34 cellular contexts compared by ENCODE assay signal in the genomic region with DNA sequence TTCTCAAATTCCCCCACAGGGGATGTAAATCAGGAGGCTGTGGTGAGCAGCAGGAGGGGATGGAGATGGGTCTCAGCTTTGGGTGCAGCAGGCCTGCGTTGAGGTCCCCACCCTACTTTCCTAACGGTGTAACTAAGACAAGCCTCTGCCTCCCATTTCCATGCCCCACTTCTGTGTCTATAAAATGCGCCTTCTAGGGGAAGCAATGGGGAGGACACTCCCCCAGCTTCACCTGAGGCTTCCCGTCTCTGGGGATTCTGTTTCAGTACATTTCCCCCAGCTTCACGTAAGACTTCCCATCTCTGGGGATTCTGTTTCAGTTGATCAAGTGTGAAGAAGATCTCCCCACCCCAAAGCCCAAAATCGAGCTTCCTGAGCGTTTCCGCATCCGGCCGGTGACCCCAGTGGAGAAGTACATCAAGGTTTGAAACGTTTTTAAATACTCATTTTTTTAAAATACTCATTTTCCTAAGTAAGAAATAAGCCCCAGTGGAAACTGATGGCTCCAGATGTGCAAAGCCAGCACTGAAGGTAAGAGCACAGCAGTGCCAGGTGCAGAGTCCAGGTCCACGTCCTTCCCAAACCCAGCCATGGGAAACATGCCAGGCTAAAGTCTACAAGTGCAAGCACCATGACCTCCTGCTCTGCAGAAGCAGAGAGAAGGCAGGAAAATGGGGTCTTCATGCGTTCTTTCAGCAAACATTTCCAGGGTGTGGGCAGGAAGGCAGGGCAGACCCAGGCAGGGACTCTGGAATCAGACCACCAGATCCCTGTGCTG.
DNase-seq lines count a peak whose midpoint lies in the region; ATAC-seq, FAIRE-seq and TF ChIP-seq lines count a peak whose summit lies in the region.
"Had no signal": no experiment of that assay in that cellular context is flagged by ENCODE, and none has a peak within 500 bp of the region (broad histone marks: within the 10 kb centered on the region; RNA-seq: fewer than 3 reads in every experiment).

No MANE protein-coding gene starts in this region.

- no peaks in the 10 kb centered on the region for H3K36me3 Mint-ChIP-seq in GM23338 (ENCODE audit: low read depth)
- H3K36me3 Mint-ChIP-seq: activated naive CD8-positive, alpha-beta T cell treated with anti-CD3 and anti-CD28 coated beads for 36 hours had no signal

- H3K4me1 Mint-ChIP-seq in GM23338, result peaks cover 5% of the 10 kb centered on the region; the same call in 2 of the 3 replicates
- H3K4me1 Mint-ChIP-seq: activated naive CD8-positive, alpha-beta T cell treated with anti-CD3 and anti-CD28 coated beads for 36 hours had no signal

- peak overlapping the region in 2 of 11 experiments; percentile 32 to 45; a peak in 3 of 22 replicates for H3K27ac ChIP-seq in BLaER1 treated with 17β-estradiol and CSF1 and Interleukin-3, amounts not matched to agents 10 nM and 100 nM
- H3K27ac ChIP-seq in GM23338 (ENCODE audit: low read depth) (no peak overlapping the region), PC-3 (ENCODE audit: low read length) (no peak overlapping the region), kidney (ENCODE audit: low read depth in 2 of 2, low read length in 2 of 2) (no peak overlapping the region), right cardiac atrium (ENCODE audit: low read length) (no peak overlapping the region)
- H3K27ac ChIP-seq: A549, ascending aorta, cardiac muscle cell, colonic mucosa, epithelial cell of prostate, left ventricle myocardium inferior, neutrophil, sigmoid colon, tibial artery, vagina, VCaP had no signal

- no peaks in the 10 kb centered on the region for H3F3A ChIP-seq in GM23338 (replicated peaks; ENCODE audit: low read depth)
- H3F3A ChIP-seq in PC-3 (ENCODE audit: low read length, unreplicated experiment), result no peaks in the 10 kb centered on the region

- peak overlapping the region; percentile 9; the same call in 1 of the 2 replicates for H2AFZ ChIP-seq in GM23338
- no peak overlapping the region for H2AFZ ChIP-seq in PC-3 (ENCODE audit: low read length)

- no TSS peak for BruUV-seq in PC-3 (replicated peaks; lab: Mats Ljungman, UMichigan)

- H3K9ac ChIP-seq in BLaER1 treated with 17β-estradiol and CSF1 and Interleukin-3, amounts not matched to agents 10 nM and 100 nM, result peak overlapping the region in 2 of 11 experiments; percentile 25; a peak in 1 of 22 replicates
- no peak overlapping the region for H3K9ac ChIP-seq in PC-3 (ENCODE audit: low read length)
- H3K9ac ChIP-seq in kidney (ENCODE audit: low read length in 2 of 2), result no peak overlapping the region

- POLR2A ChIA-PET in PC-3 (lab: Charles Lee; ENCODE audit: unreplicated experiment), result no interaction called here

- H3K4me3 ChIP-seq in BLaER1 treated with 17β-estradiol and CSF1 and Interleukin-3, amounts not matched to agents 10 nM and 100 nM, result no peak overlapping the region
- no peak overlapping the region for H3K4me3 ChIP-seq in GM23338
- no peak overlapping the region for H3K4me3 ChIP-seq in PC-3 (ENCODE audit: low read length)
- H3K4me3 ChIP-seq in kidney (ENCODE audit: low read length in 2 of 2), result no peak overlapping the region
- H3K4me3 ChIP-seq in right cardiac atrium (ENCODE audit: low read length), result no peak overlapping the region
- H3K4me3 ChIP-seq: A549, ascending aorta, cardiac muscle cell, colonic mucosa, left ventricle myocardium inferior, sigmoid colon, tibial artery, vagina had no signal

- no peaks in the 10 kb centered on the region for H3K79me2 ChIP-seq in GM23338 (replicated peaks; ENCODE audit: insufficient read depth)
- no peaks in the 10 kb centered on the region for H3K79me2 ChIP-seq in PC-3 (ENCODE audit: low read length)

- H3K27me3 ChIP-seq in BLaER1 treated with 17β-estradiol and CSF1 and Interleukin-3, amounts not matched to agents 10 nM and 100 nM, result peaks cover 0 to 7% (median 0%) of the 10 kb centered on the region in 11 experiments; a peak in 4 of 22 replicates
- H3K27me3 ChIP-seq in GM23338 (ENCODE audit: insufficient read depth) (peaks cover 1% of the 10 kb centered on the region; the same call in 1 of the 2 replicates), PC-3 (ENCODE audit: low read length) (0 out of 2 replicates have a peak, but pooled peaks cover 5% of the 10 kb centered on the region), right cardiac atrium (ENCODE audit: control insufficient read depth, insufficient read depth) (no peaks in the 10 kb centered on the region)
- H3K27me3 ChIP-seq: ascending aorta, colonic mucosa, vagina had no signal

- H3K4me1 ChIP-seq in BLaER1 treated with 17β-estradiol and CSF1 and Interleukin-3, amounts not matched to agents 10 nM and 100 nM, result peaks cover 5 to 50% (median 41%) of the 10 kb centered on the region in 10 experiments; a peak in 19 of 20 replicates
- H3K4me1 ChIP-seq in GM23338 (ENCODE audit: insufficient read depth), result no peaks in the 10 kb centered on the region
- H3K4me1 ChIP-seq in PC-3 (ENCODE audit: insufficient read depth, low read length), result peaks cover 4% of the 10 kb centered on the region; the same call in 1 of the 2 replicates
- no peaks in the 10 kb centered on the region for H3K4me1 ChIP-seq in kidney (ENCODE audit: control insufficient read depth in 1 of 2, insufficient read depth in 1 of 2, low read depth in 1 of 2, low read length in 2 of 2)
- H3K4me1 ChIP-seq in right cardiac atrium (ENCODE audit: control insufficient read depth, insufficient read depth, low read length), result no peaks in the 10 kb centered on the region
- H3K4me1 ChIP-seq: A549, ascending aorta, colonic mucosa, left ventricle myocardium inferior, sigmoid colon, vagina had no signal

- H3K27me3 Mint-ChIP-seq in GM23338 (ENCODE audit: insufficient read depth, low read depth, poor library complexity), result peaks cover 19% of the 10 kb centered on the region

- H3K9me2 ChIP-seq in GM23338 (ENCODE audit: insufficient read depth) (no peaks in the 10 kb centered on the region), PC-3 (replicated peaks; ENCODE audit: low read length) (no peaks in the 10 kb centered on the region)

- CTCF ChIA-PET in PC-3 (lab: Charles Lee), result no interaction called here

- peak; percentile 45 to 46 for TF ChIP-seq CTCF in GM23338 (conservative IDR thresholded peaks at IDR 0.05; ENCODE audit: low read depth in 2 of 2)
- 0 out of 2 replicates have a peak, but pooled peaks have one; percentile 14 for TF ChIP-seq CTCF in PC-3 (conservative IDR thresholded peaks at IDR 0.05; ENCODE audit: low read depth, low read length)
- TF ChIP-seq CTCF in kidney (IDR thresholded peaks at IDR 0.05; ENCODE audit: borderline replicate concordance, extremely low read depth, insufficient read depth), result no peak

- H3K4me3 Mint-ChIP-seq in GM23338, result no peak overlapping the region
- H3K4me3 Mint-ChIP-seq: activated naive CD8-positive, alpha-beta T cell treated with anti-CD3 and anti-CD28 coated beads for 36 hours; CD4-positive, alpha-beta T cell; T-helper 2 cell treated with Interferon-gamma antibody and Interleukin-4, amounts not matched to agents 5 μg/mL and 100 μg/mL, for 36 hours had no signal

- no peaks in the 10 kb centered on the region for H3K36me3 ChIP-seq in BLaER1 treated with 17β-estradiol and CSF1 and Interleukin-3, amounts not matched to agents 10 nM and 100 nM
- H3K36me3 ChIP-seq in GM23338 (ENCODE audit: insufficient read depth), result no peaks in the 10 kb centered on the region
- H3K36me3 ChIP-seq in PC-3 (ENCODE audit: low read depth, low read length), result no peaks in the 10 kb centered on the region
- no peaks in the 10 kb centered on the region for H3K36me3 ChIP-seq in kidney (ENCODE audit: control insufficient read depth in 1 of 2, insufficient read depth in 2 of 2, low read length in 2 of 2)
- H3K36me3 ChIP-seq: ascending aorta, cardiac muscle cell, colonic mucosa, left ventricle myocardium inferior, neutrophil, sigmoid colon, tibial artery, vagina had no signal

- no peaks in the 10 kb centered on the region for H3K9me3 Mint-ChIP-seq in GM23338
- H3K9me3 Mint-ChIP-seq: activated naive CD8-positive, alpha-beta T cell treated with anti-CD3 and anti-CD28 coated beads for 36 hours; CD4-positive, alpha-beta T cell; T-helper 2 cell treated with Interferon-gamma antibody and Interleukin-4, amounts not matched to agents 5 μg/mL and 100 μg/mL, for 36 hours had no signal

- no peak for DNase-seq in GM23338 (ENCODE audit: low spot score)
- no peak for DNase-seq in PC-3
- peak; percentile 20 for DNase-seq in kidney
- no peak for DNase-seq in stimulated activated naive CD4-positive, alpha-beta T cell (lab: John Stamatoyannopoulos, UW)
- DNase-seq in right cardiac atrium, result no peak
- DNase-seq in activated naive CD4-positive, alpha-beta T cell treated with anti-CD3 and anti-CD28 coated beads, Interleukin-2, amount 50 U/mL, for 16 hours, result no peak
- DNase-seq: activated CD4-positive, alpha-beta T cell treated with anti-CD3 and anti-CD28 coated beads for 48 hours; activated effector memory CD4-positive, alpha-beta T cell treated with anti-CD3 and anti-CD28 coated beads, Interleukin-2, amount 50 U/mL, for 16 hours; activated naive CD8-positive, alpha-beta T cell treated with anti-CD3 and anti-CD28 coated beads for 36 hours; CD4-positive, alpha-beta T cell; colonic mucosa; effector CD4-positive, alpha-beta T cell; hypothalamus; KBM-7; left ventricle myocardium inferior; NCI-H1930; NCI-H2171 treated with DMSO at 0.1 percent for 48 hours; NCI-H510A treated with DMSO at 0.1 percent for 48 hours; SIG-M5; sigmoid colon; stimulated activated CD4-positive, alpha-beta T cell treated with anti-CD3 and anti-CD28 coated beads, Interleukin-4, amount 100 ng/mL, for 1 hour; tibial artery had no signal

- ATAC-seq in GM23338 (peak; percentile 46), PC-3 (no peak), GM18907 (IDR thresholded peaks at IDR 0.05; ENCODE audit: unreplicated experiment) (no peak), right cardiac atrium (no peak)
- ATAC-seq: A549 had no signal

- intact Hi-C loops in PC-3 (cut with micrococcal nuclease) (no loop called here), kidney (cut with DNase I) (no loop called here), right cardiac atrium (cut with DNase I) (no loop called here)

- 72% methylated on average over 13 of the region's 13 CpGs for WGBS in right cardiac atrium

- H3K27ac Mint-ChIP-seq in GM23338, result no peak overlapping the region
- H3K27ac Mint-ChIP-seq: activated naive CD8-positive, alpha-beta T cell treated with anti-CD3 and anti-CD28 coated beads for 36 hours; CD4-positive, alpha-beta T cell; progenitor cell of endocrine pancreas; T-helper 2 cell treated with Interferon-gamma antibody and Interleukin-4, amounts not matched to agents 5 μg/mL and 100 μg/mL, for 36 hours had no signal

- H3K9me3 ChIP-seq in BLaER1 treated with 17β-estradiol and CSF1 and Interleukin-3, amounts not matched to agents 10 nM and 100 nM (replicated peaks in 1 of 11), result no peaks in the 10 kb centered on the region
- no peaks in the 10 kb centered on the region for H3K9me3 ChIP-seq in PC-3 (ENCODE audit: low read length)
- H3K9me3 ChIP-seq in kidney (ENCODE audit: control insufficient read depth in 1 of 2, low read length in 2 of 2), result no peaks in the 10 kb centered on the region
- no peaks in the 10 kb centered on the region for H3K9me3 ChIP-seq in right cardiac atrium (ENCODE audit: control insufficient read depth, low read length)
- H3K9me3 ChIP-seq: A549, ascending aorta, colonic mucosa, left ventricle myocardium inferior, neutrophil, sigmoid colon, tibial artery, vagina had no signal

- H3K4me2 ChIP-seq in BLaER1 treated with 17β-estradiol and CSF1 and Interleukin-3, amounts not matched to agents 10 nM and 100 nM, result peak overlapping the region; percentile 21 to 94 (median 79)
- H3K4me2 ChIP-seq in GM23338 (no peak overlapping the region), PC-3 (ENCODE audit: low read length) (no peak overlapping the region)
- H3K4me2 ChIP-seq: A549 had no signal

- no peak for FAIRE-seq in kidney (lab: Jason Lieb, UNC)
- FAIRE-seq: A549, RCC 7860 had no signal

- no peaks in the 10 kb centered on the region for H4K20me1 ChIP-seq in BLaER1 treated with 17β-estradiol and CSF1 and Interleukin-3, amounts not matched to agents 10 nM and 100 nM
- H4K20me1 ChIP-seq in GM23338 (replicated peaks; ENCODE audit: insufficient read depth), result no peaks in the 10 kb centered on the region
- H4K20me1 ChIP-seq in PC-3 (ENCODE audit: low read length), result no peaks in the 10 kb centered on the region

Comparison
In these comparisons a context has a peak if more than half of its experiments do, and no peak if none do; other contexts are left out.
1. H3K4me2 ChIP-seq: peak in BLaER1 treated with 17β-estradiol and CSF1 and Interleukin-3, amounts not matched to agents 10 nM and 100 nM (11 of 11); none in GM23338 (single experiment) and PC-3 (single experiment).